ENCODE assay signal across 9 cellular contexts in the genomic region with DNA sequence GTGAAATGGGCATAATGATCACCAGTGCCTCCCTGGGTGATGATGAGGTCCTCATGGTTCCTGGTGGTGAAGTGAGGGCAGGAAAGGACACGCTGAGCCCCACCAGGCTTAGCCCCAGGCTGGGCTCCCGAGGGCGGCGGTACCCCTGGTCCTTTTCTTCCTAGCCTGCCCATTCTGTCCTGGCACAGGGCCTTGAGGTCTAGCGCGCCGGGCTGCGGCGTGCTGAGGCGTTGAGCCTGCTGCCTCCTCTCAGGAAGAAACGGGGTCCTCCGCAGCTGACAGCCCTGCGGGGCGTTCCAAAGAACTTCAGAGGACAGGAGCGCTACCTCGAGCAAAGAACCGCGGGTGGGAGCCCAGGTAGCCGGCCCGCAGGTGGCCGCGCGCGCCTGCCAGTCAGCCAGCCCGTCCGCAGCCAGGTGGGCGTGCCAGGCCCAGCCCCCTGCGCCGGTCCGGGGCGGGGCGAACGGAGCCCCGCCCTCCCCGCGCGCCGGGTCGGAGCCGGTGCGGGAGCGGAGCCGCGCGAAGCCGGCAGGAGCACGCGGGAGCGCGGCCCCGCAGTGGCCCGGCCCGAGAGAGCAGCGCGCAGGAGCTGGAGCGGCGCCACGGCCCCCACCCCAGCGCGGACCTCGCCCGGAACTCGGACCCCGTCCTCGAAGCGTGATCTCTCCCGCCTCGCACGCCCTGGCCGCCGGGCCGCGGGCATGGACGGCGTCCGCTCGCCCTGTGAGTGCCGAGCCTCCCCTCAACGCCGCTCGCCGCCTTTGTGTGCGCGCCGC. TPM values are rescaled to one million over a fixed set of nuclear protein-coding genes. Genes with fewer than 3 reads are reported as not detected.
DNase-seq lines count a peak whose midpoint lies in the region; ATAC-seq, FAIRE-seq and TF ChIP-seq lines count a peak whose summit lies in the region.
"Had no signal": no experiment of that assay in that cellular context is flagged by ENCODE, and none has a peak within 500 bp of the region (broad histone marks: within the 10 kb centered on the region; RNA-seq: fewer than 3 reads in every experiment).

A gene (plus strand): TSS at position 477 of the 776 bp plus-strand sequence. CDS start 791 bp downstream, outside the sequence.

- H3K9ac ChIP-seq in keratinocyte (ENCODE audit: control insufficient read depth, extremely low read depth, insufficient read depth, low read length): no peak within 1 kb of the TSS

- no peak for FAIRE-seq in keratinocyte (lab: Jason Lieb, UNC)

- H3K79me2 ChIP-seq in keratinocyte (ENCODE audit: control insufficient read depth, insufficient read depth, low read length): no peaks in the 10 kb centered on the region

- no peaks in the 10 kb centered on the region for H3K9me3 ChIP-seq in keratinocyte (ENCODE audit: control insufficient read depth, low read depth, low read length)

- no peaks in the 10 kb centered on the region for H3K4me1 ChIP-seq in keratinocyte (ENCODE audit: control insufficient read depth, extremely low read depth, insufficient read depth, low read length)

- in situ Hi-C loops in brain microvascular endothelial cell (cut with HindIII; ENCODE audit: low pct_ligation_motif_present, low sequenced_read_pairs): no loop called here

- H3K36me3 ChIP-seq in brain microvascular endothelial cell (replicated peaks) (no peaks in the 10 kb centered on the region), keratinocyte (ENCODE audit: control insufficient read depth in 2 of 2, extremely low read depth in 1 of 2, insufficient read depth in 2 of 2, low read length in 2 of 2) (no peaks in the 10 kb centered on the region)

- DNase-seq in NCI-H2029 (lab: John Stamatoyannopoulos, UW) (peak; percentile 37), NCI-H2029 treated with DMSO at 0.1 percent for 48 hours (lab: John Stamatoyannopoulos, UW) (no peak), SW480 (ENCODE audit: low spot score) (peak; percentile 36), brain microvascular endothelial cell (no peak), keratinocyte (ENCODE audit: low read depth, low spot score) (no peak)
- peak; percentile 46 for DNase-seq in stimulated activated CD4-positive, alpha-beta T cell treated with anti-CD3 and anti-CD28 coated beads, Interleukin-12 subunit alpha, Interleukin-12 subunit beta, amount 100 ng/mL, for 4 hours

- peak within 1 kb of the TSS; percentile 42 for H3K4me2 ChIP-seq in keratinocyte (ENCODE audit: control insufficient read depth, extremely low read depth, insufficient read depth, low read depth, low read length)

- H3K27ac ChIP-seq in brain microvascular endothelial cell: no peak within 1 kb of the TSS
- no peak within 1 kb of the TSS for H3K27ac ChIP-seq in keratinocyte (ENCODE audit: control insufficient read depth, insufficient read depth, low read length)

- H3K9me1 ChIP-seq in keratinocyte (ENCODE audit: control insufficient read depth, extremely low read depth, insufficient read depth, low read length): no peaks in the 10 kb centered on the region

- no peaks in the 10 kb centered on the region for H4K20me1 ChIP-seq in keratinocyte (ENCODE audit: control insufficient read depth, extremely low read depth, insufficient read depth, low read length)

- dilution Hi-C loops in keratinocyte (cut with MboI; ENCODE audit: extremely low pct_ligation_motif_present, low sequenced_read_pairs): no loop called here

- ATAC-seq in GM21529 (IDR thresholded peaks at IDR 0.05; ENCODE audit: unreplicated experiment) (no peak), HG02642 (IDR thresholded peaks at IDR 0.05; ENCODE audit: poor library complexity, unreplicated experiment) (no peak)

- H2AFZ ChIP-seq in keratinocyte (ENCODE audit: control insufficient read depth, low read length): peak within 1 kb of the TSS; percentile 26

- H3K27me3 ChIP-seq in brain microvascular endothelial cell (replicated peaks) (peaks cover 43% of the 10 kb centered on the region), keratinocyte (ENCODE audit: control insufficient read depth, extremely low read depth, insufficient read depth, low read length) (peaks cover 71% of the 10 kb centered on the region)

- H3K4me3 ChIP-seq in brain microvascular endothelial cell (ENCODE audit: low read depth, low read length): peak within 1 kb of the TSS; percentile 15
- H3K4me3 ChIP-seq in keratinocyte (ENCODE audit: control insufficient read depth in 2 of 3, extremely low read depth in 1 of 3, insufficient read depth in 2 of 3, low read depth in 1 of 3, low read length in 3 of 3): peak within 1 kb of the TSS; percentile 2 to 38 (median 17)

- TF ChIP-seq CTCF in brain microvascular endothelial cell (IDR thresholded peaks at IDR 0.05; ENCODE audit: low read depth, low read length, missing control alignments) (no peak), keratinocyte (optimal IDR thresholded peaks at IDR 0.05 in 1 of 3, IDR thresholded peaks at IDR 0.05 in 1 of 3, conservative IDR thresholded peaks at IDR 0.05 in 1 of 3; ENCODE audit: extremely low read depth in 1 of 3, insufficient read depth in 2 of 3, low read length in 3 of 3) (no peak)

RNA-seq across cellular contexts. Expression of the gene that starts here (rescaled TPM):
- polyA plus RNA-seq in keratinocyte: 0.05 TPM in 1 of 3 replicates, not detected in the others
- polyA plus RNA-seq in keratinocyte (2011; ENCODE audit: low read depth): 0.32 TPM
- 0.12 TPM in 1 of 2 replicates, not detected in the other for polyA plus RNA-seq in keratinocyte (2011; cell fraction: cytosol; rRNA removed)
- polyA plus RNA-seq in keratinocyte (2011; cell fraction: nucleus; rRNA removed): 0.10 and 0.49 TPM in 2 replicates
- 0.10 TPM in 1 of 2 replicates, not detected in the other for polyA plus RNA-seq in keratinocyte (2012; ENCODE audit: low replicate concordance)
- polyA minus RNA-seq in keratinocyte: 0.20 TPM in 1 of 3 replicates, not detected in the others
- polyA minus RNA-seq in keratinocyte (2011; cell fraction: cytosol; rRNA and poly(A)+ RNA removed): not detected
- 0.84 TPM in 1 of 2 replicates, not detected in the other for polyA minus RNA-seq in keratinocyte (2011; cell fraction: nucleus; rRNA and poly(A)+ RNA removed)
- polyA plus RNA-seq: BJ had no signal

Comparison
In these comparisons a context has a peak if more than half of its experiments do, and no peak if none do; other contexts are left out.
1. DNase-seq: peak in NCI-H2029 (single experiment), SW480 (single experiment) and stimulated activated CD4-positive, alpha-beta T cell treated with anti-CD3 and anti-CD28 coated beads, Interleukin-12 subunit alpha, Interleukin-12 subunit beta, amount 100 ng/mL, for 4 hours (single experiment); none in NCI-H2029 treated with DMSO at 0.1 percent for 48 hours (single experiment), brain microvascular endothelial cell (single experiment) and keratinocyte (single experiment).